Comparison of ENCODE assay signal across 1 cellular context in genomic region chr17:81512984-81513668, GRCh38.
TF ChIP-seq lines count a peak whose summit lies in the region.

No MANE protein-coding gene starts in this region.

TF ChIP-seq in HepG2, 621 proteins besides CTCF, POLR2A, EP300 and RAD21 (continued from another document and continues in another):
- TF ChIP-seq ZNF362 (CRISPR knock-in tag; IDR thresholded peaks at IDR 0.05; ENCODE audit: borderline replicate concordance) (0 out of 2 replicates have a peak, but pooled peaks have one; percentile 14), POGZ (CRISPR knock-in tag; IDR thresholded peaks at IDR 0.05) (no peak), SIN3A (IDR thresholded peaks at IDR 0.05; ENCODE audit: borderline replicate concordance, low read depth, low read length) (0 out of 2 replicates have a peak, but pooled peaks have one; percentile 29), SP4 (CRISPR knock-in tag; IDR thresholded peaks at IDR 0.05) (peak; percentile 58), IRF1 (CRISPR knock-in tag; IDR thresholded peaks at IDR 0.05; ENCODE audit: low read depth) (peak; percentile 79), ZNF33A (CRISPR knock-in tag; IDR thresholded peaks at IDR 0.05; ENCODE audit: borderline replicate concordance) (no peak), ATF7-NPFF (CRISPR knock-in tag; IDR thresholded peaks at IDR 0.05; ENCODE audit: low read depth) (no peak), ZNF24 (IDR thresholded peaks at IDR 0.05) (no peak), ZNF468 (CRISPR knock-in tag; IDR thresholded peaks at IDR 0.05) (no peak), ZNF841 (CRISPR knock-in tag; IDR thresholded peaks at IDR 0.05; ENCODE audit: borderline replicate concordance) (no peak), MED13 (CRISPR knock-in tag; IDR thresholded peaks at IDR 0.05) (no peak), KAT8 (CRISPR knock-in tag; IDR thresholded peaks at IDR 0.05) (0 out of 2 replicates have a peak, but pooled peaks have one; percentile 16), FOXO1 (CRISPR knock-in tag; IDR thresholded peaks at IDR 0.05) (no peak), ETV6 (CRISPR knock-in tag; conservative IDR thresholded peaks at IDR 0.05) (no peak), AHR (CRISPR knock-in tag; IDR thresholded peaks at IDR 0.05) (no peak), ZNF20 (CRISPR knock-in tag; IDR thresholded peaks at IDR 0.05) (no peak), HNRNPLL (IDR thresholded peaks at IDR 0.05; ENCODE audit: low read depth, low read length, poor library complexity, severe bottlenecking) (no peak), AKAP8 (CRISPR knock-in tag; IDR thresholded peaks at IDR 0.05) (no peak), BRF2 (CRISPR knock-in tag; IDR thresholded peaks at IDR 0.05) (no peak), ZNF614 (CRISPR knock-in tag; IDR thresholded peaks at IDR 0.05; ENCODE audit: borderline replicate concordance) (no peak; the same call in 1 of the 2 replicates), FOXP4 (CRISPR knock-in tag; IDR thresholded peaks at IDR 0.05) (no peak), MAZ (IDR thresholded peaks at IDR 0.05; ENCODE audit: borderline replicate concordance, low read depth, low read length) (no peak; the same call in 1 of the 2 replicates), MAZ (CRISPR knock-in tag; IDR thresholded peaks at IDR 0.05; ENCODE audit: low read depth) (peak; percentile 53), MTF1 (CRISPR knock-in tag; IDR thresholded peaks at IDR 0.05) (no peak), HOMEZ (CRISPR knock-in tag; IDR thresholded peaks at IDR 0.05; ENCODE audit: low read depth) (0 out of 2 replicates have a peak, but pooled peaks have one; percentile 3), XRCC5 (optimal IDR thresholded peaks at IDR 0.05; ENCODE audit: low read length) (no peak), MXD4 (CRISPR knock-in tag; IDR thresholded peaks at IDR 0.05) (no peak), HMG20A (CRISPR knock-in tag; IDR thresholded peaks at IDR 0.05; ENCODE audit: borderline replicate concordance) (no peak), ZMYM2 (CRISPR knock-in tag; IDR thresholded peaks at IDR 0.05) (no peak), SIX1 (CRISPR knock-in tag; IDR thresholded peaks at IDR 0.05; ENCODE audit: borderline replicate concordance) (no peak), PTBP1 (IDR thresholded peaks at IDR 0.05; ENCODE audit: low read depth, low read length, poor library complexity, severe bottlenecking) (peak; percentile 17), HCFC1 (IDR thresholded peaks at IDR 0.05; ENCODE audit: low read depth, low read length) (no peak), SALL2 (CRISPR knock-in tag; IDR thresholded peaks at IDR 0.05) (0 out of 2 replicates have a peak, but pooled peaks have one; percentile 34), ZNF609 (CRISPR knock-in tag; IDR thresholded peaks at IDR 0.05; ENCODE audit: borderline replicate concordance) (peak; percentile 66; the same call in 1 of the 2 replicates), ZNF530 (CRISPR knock-in tag; IDR thresholded peaks at IDR 0.05; ENCODE audit: low read depth) (no peak), ETV5 (CRISPR knock-in tag; IDR thresholded peaks at IDR 0.05; ENCODE audit: borderline replicate concordance) (0 out of 2 replicates have a peak, but pooled peaks have one; percentile 4), FOXM1 (CRISPR knock-in tag; IDR thresholded peaks at IDR 0.05) (0 out of 2 replicates have a peak, but pooled peaks have one; percentile 41), ZNF788 (CRISPR knock-in tag; IDR thresholded peaks at IDR 0.05; ENCODE audit: borderline replicate concordance) (no peak), PHB2 (IDR thresholded peaks at IDR 0.05; ENCODE audit: partially characterized antibody) (no peak), SRSF9 (IDR thresholded peaks at IDR 0.05; ENCODE audit: borderline replicate concordance, insufficient read depth, low read depth, low read length, poor library complexity, severe bottlenecking) (no peak), ELF4 (CRISPR knock-in tag; IDR thresholded peaks at IDR 0.05; ENCODE audit: borderline replicate concordance) (0 out of 2 replicates have a peak, but pooled peaks have one; percentile 56), ZC3H13 (CRISPR knock-in tag; IDR thresholded peaks at IDR 0.05) (0 out of 2 replicates have a peak, but pooled peaks have one; percentile 40), SATB2 (CRISPR knock-in tag; IDR thresholded peaks at IDR 0.05) (0 out of 2 replicates have a peak, but pooled peaks have one; percentile 28), ZNF691 (CRISPR knock-in tag; IDR thresholded peaks at IDR 0.05; ENCODE audit: borderline replicate concordance, low read depth) (peak; percentile 61; the same call in 1 of the 2 replicates), CREBL2 (CRISPR knock-in tag; IDR thresholded peaks at IDR 0.05; ENCODE audit: borderline replicate concordance) (no peak; the same call in 1 of the 2 replicates), DMTF1 (CRISPR knock-in tag; IDR thresholded peaks at IDR 0.05) (0 out of 2 replicates have a peak, but pooled peaks have one; percentile 53), TP53 (CRISPR knock-in tag; conservative IDR thresholded peaks at IDR 0.05) (no peak), ZFX (CRISPR knock-in tag; IDR thresholded peaks at IDR 0.05; ENCODE audit: low read depth) (peak; percentile 78), ZNF326 (CRISPR knock-in tag; IDR thresholded peaks at IDR 0.05; ENCODE audit: borderline replicate concordance) (no peak), CHCHD3 (CRISPR knock-in tag; IDR thresholded peaks at IDR 0.05) (no peak)
